In the genomic region with DNA sequence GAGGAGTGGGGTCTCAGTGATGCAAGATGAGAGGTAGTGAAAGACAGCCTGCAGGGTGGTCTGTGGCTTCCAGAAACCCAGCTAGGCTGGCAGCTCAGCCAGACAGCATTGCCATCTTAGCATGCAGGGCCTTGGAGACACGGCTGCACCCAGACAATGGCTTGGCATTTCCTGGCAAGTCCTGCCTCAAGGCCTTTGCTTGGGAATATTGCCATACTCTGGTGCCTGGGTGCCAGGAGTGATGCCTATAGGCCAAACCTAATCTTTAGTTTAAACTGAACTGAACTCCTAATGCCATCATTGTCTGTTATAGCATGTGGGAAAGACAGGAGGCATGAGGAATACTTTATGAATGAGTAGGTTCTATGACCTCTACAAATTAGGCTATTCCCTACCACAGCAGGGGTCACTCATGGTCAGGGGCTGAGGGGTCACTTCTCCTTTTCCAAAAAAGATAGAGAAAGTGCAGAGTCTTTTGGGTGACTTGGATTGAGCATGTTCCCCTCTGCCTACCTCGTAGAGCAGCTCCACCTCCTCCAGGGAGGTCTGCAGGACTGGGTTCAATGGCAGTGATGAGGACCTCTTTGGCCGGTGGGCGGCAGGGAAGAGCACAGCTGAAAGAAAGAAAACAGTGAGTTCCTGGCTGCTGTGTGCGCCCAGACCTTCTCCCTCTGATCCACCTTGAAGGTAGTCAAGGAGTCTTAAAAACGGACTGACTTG, we compare ENCODE assay signal across 2 cellular contexts.
TF ChIP-seq lines count a peak whose summit lies in the region.

No MANE protein-coding gene starts in this region.

TF ChIP-seq in GM23338, 12 proteins besides CTCF, POLR2A, EP300 and RAD21 (continues in another document):
- TF ChIP-seq POLR2AphosphoS5 (IDR thresholded peaks at IDR 0.05; ENCODE audit: low read depth) (no peak), STAT1 (IDR thresholded peaks at IDR 0.05; ENCODE audit: unreplicated experiment) (no peak), EZH2phosphoT487 (IDR thresholded peaks at IDR 0.05; ENCODE audit: unreplicated experiment) (no peak), EZH2 (IDR thresholded peaks at IDR 0.05; ENCODE audit: low read depth, unreplicated experiment) (no peak), JUNB (IDR thresholded peaks at IDR 0.05; ENCODE audit: unreplicated experiment) (no peak), CREB1 (CRISPR knock-in tag; IDR thresholded peaks at IDR 0.05; ENCODE audit: low read depth) (no peak), NANOG (IDR thresholded peaks at IDR 0.05; ENCODE audit: borderline replicate concordance) (no peak), ETS1 (IDR thresholded peaks at IDR 0.05) (no peak), ZNF331 (CRISPR knock-in tag; IDR thresholded peaks at IDR 0.05; ENCODE audit: low read depth) (no peak), ZNF114 (CRISPR knock-in tag; IDR thresholded peaks at IDR 0.05) (no peak)
- TF ChIP-seq, protein P1, sequence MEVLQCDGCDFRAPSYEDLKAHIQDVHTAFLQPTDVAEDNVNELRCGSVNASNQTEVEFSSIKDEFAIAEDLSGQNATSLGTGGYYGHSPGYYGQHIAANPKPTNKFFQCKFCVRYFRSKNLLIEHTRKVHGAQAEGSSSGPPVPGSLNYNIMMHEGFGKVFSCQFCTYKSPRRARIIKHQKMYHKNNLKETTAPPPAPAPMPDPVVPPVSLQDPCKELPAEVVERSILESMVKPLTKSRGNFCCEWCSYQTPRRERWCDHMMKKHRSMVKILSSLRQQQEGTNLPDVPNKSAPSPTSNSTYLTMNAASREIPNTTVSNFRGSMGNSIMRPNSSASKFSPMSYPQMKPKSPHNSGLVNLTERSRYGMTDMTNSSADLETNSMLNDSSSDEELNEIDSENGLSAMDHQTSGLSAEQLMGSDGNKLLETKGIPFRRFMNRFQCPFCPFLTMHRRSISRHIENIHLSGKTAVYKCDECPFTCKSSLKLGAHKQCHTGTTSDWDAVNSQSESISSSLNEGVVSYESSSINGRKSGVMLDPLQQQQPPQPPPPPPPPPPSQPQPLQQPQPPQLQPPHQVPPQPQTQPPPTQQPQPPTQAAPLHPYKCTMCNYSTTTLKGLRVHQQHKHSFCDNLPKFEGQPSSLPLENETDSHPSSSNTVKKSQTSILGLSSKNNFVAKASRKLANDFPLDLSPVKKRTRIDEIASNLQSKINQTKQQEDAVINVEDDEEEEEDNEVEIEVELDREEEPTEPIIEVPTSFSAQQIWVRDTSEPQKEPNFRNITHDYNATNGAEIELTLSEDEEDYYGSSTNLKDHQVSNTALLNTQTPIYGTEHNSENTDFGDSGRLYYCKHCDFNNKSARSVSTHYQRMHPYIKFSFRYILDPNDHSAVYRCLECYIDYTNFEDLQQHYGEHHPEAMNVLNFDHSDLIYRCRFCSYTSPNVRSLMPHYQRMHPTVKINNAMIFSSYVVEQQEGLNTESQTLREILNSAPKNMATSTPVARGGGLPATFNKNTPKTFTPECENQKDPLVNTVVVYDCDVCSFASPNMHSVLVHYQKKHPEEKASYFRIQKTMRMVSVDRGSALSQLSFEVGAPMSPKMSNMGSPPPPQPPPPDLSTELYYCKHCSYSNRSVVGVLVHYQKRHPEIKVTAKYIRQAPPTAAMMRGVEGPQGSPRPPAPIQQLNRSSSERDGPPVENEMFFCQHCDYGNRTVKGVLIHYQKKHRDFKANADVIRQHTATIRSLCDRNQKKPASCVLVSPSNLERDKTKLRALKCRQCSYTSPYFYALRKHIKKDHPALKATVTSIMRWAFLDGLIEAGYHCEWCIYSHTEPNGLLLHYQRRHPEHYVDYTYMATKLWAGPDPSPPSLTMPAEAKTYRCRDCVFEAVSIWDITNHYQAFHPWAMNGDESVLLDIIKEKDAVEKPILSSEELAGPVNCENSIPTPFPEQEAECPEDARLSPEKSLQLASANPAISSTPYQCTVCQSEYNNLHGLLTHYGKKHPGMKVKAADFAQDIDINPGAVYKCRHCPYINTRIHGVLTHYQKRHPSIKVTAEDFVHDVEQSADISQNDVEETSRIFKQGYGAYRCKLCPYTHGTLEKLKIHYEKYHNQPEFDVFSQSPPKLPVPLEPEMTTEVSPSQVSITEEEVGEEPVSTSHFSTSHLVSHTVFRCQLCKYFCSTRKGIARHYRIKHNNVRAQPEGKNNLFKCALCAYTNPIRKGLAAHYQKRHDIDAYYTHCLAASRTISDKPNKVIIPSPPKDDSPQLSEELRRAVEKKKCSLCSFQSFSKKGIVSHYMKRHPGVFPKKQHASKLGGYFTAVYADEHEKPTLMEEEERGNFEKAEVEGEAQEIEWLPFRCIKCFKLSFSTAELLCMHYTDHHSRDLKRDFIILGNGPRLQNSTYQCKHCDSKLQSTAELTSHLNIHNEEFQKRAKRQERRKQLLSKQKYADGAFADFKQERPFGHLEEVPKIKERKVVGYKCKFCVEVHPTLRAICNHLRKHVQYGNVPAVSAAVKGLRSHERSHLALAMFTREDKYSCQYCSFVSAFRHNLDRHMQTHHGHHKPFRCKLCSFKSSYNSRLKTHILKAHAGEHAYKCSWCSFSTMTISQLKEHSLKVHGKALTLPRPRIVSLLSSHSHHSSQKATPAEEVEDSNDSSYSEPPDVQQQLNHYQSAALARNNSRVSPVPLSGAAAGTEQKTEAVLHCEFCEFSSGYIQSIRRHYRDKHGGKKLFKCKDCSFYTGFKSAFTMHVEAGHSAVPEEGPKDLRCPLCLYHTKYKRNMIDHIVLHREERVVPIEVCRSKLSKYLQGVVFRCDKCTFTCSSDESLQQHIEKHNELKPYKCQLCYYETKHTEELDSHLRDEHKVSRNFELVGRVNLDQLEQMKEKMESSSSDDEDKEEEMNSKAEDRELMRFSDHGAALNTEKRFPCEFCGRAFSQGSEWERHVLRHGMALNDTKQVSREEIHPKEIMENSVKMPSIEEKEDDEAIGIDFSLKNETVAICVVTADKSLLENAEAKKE (CRISPR knock-in tag; IDR thresholded peaks at IDR 0.05) = no peak

TF ChIP-seq in K562, 482 proteins besides CTCF, POLR2A, EP300 and RAD21:
- TF ChIP-seq, protein P2, sequence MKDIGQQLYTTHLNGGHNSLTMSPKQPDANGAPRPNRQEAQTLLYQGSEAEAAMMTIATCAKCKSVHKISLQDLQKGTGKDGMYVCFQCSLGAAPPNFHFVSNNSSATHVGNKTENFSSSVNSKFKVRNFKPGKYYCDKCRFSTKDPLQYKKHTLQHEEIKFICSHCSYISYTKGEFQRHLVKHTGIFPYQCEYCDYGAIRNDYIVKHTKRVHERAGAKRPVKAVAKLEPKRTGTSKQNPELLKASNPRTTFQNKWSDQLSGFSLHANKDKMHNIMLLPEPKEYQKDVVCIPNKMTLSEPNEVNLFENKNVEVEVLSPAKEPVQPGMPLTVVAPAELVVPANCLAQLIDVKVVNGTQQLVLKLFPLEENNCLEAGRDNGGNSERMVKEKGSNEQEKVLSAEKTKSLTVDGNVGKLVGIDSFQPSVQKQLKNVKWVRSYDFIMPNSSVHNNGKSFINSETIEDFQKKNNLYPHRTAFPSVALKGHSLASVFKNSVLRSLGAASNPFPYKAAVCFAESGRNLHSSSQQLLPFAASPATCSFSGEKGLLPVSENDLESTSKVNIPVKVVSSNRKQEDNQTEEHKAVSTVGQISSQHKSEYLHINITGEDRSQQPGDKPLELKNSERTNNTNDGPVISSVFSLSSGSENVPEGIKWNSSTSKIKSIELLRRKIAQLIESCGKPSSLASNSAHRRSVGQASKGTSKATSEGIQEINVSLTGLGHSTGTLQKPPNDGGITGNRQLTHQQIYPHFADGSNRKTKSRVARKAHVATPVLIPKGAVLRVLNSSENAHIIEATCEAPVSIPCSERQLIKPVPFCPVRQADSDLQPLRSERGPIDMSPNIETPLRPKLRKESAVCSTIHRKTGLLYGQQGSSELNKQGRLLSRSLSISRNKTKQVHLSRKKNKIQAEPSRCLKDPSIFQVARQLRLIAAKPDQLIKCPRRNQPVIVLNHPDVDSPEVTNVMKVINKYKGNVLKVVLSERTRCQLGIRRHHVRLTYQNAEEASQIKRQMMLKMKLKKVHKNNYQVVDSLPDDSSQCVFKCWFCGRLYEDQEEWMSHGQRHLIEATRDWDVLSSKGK (CRISPR knock-in tag; IDR thresholded peaks at IDR 0.05) = no peak
- TF ChIP-seq ZFX (CRISPR knock-in tag; IDR thresholded peaks at IDR 0.05) (0 out of 2 replicates have a peak, but pooled peaks have one; percentile 27), TCF7 (IDR thresholded peaks at IDR 0.05; ENCODE audit: borderline replicate concordance) (no peak), ZC3H8 (IDR thresholded peaks at IDR 0.05) (no peak), HOMEZ (CRISPR knock-in tag; IDR thresholded peaks at IDR 0.05) (no peak), MCM7 (IDR thresholded peaks at IDR 0.05) (no peak), SPI1 (IDR thresholded peaks at IDR 0.05; ENCODE audit: borderline replicate concordance, low read depth, low read length) (0 out of 2 replicates have a peak, but pooled peaks have one; percentile 12), USF1 (CRISPR knock-in tag; IDR thresholded peaks at IDR 0.05) (0 out of 2 replicates have a peak, but pooled peaks have one; percentile 7)
- TF ChIP-seq, protein P3, sequence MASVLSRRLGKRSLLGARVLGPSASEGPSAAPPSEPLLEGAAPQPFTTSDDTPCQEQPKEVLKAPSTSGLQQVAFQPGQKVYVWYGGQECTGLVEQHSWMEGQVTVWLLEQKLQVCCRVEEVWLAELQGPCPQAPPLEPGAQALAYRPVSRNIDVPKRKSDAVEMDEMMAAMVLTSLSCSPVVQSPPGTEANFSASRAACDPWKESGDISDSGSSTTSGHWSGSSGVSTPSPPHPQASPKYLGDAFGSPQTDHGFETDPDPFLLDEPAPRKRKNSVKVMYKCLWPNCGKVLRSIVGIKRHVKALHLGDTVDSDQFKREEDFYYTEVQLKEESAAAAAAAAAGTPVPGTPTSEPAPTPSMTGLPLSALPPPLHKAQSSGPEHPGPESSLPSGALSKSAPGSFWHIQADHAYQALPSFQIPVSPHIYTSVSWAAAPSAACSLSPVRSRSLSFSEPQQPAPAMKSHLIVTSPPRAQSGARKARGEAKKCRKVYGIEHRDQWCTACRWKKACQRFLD (CRISPR knock-in tag; IDR thresholded peaks at IDR 0.05) = no peak
- TF ChIP-seq, protein P4, sequence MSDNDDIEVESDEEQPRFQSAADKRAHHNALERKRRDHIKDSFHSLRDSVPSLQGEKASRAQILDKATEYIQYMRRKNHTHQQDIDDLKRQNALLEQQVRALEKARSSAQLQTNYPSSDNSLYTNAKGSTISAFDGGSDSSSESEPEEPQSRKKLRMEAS (CRISPR knock-in tag; IDR thresholded peaks at IDR 0.05) = 0 out of 2 replicates have a peak, but pooled peaks have one; percentile 13
